In the genomic region with DNA sequence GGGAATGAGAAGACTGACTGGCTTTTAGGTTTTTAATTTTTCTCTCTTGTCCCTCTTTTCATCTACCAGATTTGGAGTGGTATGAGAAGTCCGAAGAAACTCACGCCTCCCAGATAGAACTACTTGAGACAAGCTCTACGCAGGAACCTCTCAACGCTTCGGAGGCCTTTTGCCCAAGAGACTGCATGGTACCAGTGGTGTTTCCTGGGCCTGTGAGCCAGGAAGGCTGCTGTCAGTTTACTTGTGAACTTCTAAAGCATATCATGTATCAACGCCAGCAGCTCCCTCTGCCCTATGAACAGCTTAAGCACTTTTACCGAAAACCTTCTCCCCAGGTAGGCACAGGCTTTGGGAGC, we compare ENCODE assay signal across 7 cellular contexts. TPM values are rescaled to one million over a fixed set of nuclear protein-coding genes. Genes with fewer than 3 reads are reported as not detected.
DNase-seq lines count a peak whose midpoint lies in the region; ATAC-seq, FAIRE-seq and TF ChIP-seq lines count a peak whose summit lies in the region.

No MANE protein-coding gene starts in this region.

- H3K36me3 ChIP-seq in bronchial epithelial cell (ENCODE audit: control insufficient read depth, insufficient read depth, low read length) (peaks cover 10% of the 10 kb centered on the region), lung (ENCODE audit: control insufficient read depth in 2 of 2, insufficient read depth in 2 of 2, low read length in 2 of 2) (peaks cover 12 to 14% of the 10 kb centered on the region in 2 donors), aorta (ENCODE audit: control insufficient read depth in 1 of 2, insufficient read depth in 2 of 2, low read length in 1 of 2) (peaks cover 0 to 4% of the 10 kb centered on the region in 2 donors)

- H3K27ac ChIP-seq in lung (ENCODE audit: low read depth in 1 of 2, low read length in 1 of 2) (peak overlapping the region; percentile 86 to 89), aorta (ENCODE audit: low read depth in 1 of 2, low read length in 2 of 2) (no peak overlapping the region)

- H3K27me3 ChIP-seq in bronchial epithelial cell (ENCODE audit: control insufficient read depth, insufficient read depth, low read length) = no peaks in the 10 kb centered on the region
- no peaks in the 10 kb centered on the region for H3K27me3 ChIP-seq in lung (ENCODE audit: control insufficient read depth, insufficient read depth)
- H3K27me3 ChIP-seq in aorta (ENCODE audit: control insufficient read depth in 1 of 2, insufficient read depth in 2 of 2, low read length in 1 of 2) = no peaks in the 10 kb centered on the region

- H3K9me3 ChIP-seq in lung (ENCODE audit: control insufficient read depth in 2 of 2, insufficient read depth in 1 of 2, low read length in 1 of 2) (no peaks in the 10 kb centered on the region), aorta (ENCODE audit: control insufficient read depth, low read length) (no peaks in the 10 kb centered on the region)

- intact Hi-C loops in aorta (cut with DNase I) = no loop called here

- peak overlapping the region; percentile 58 for H3K4me3 ChIP-seq in bronchial epithelial cell (ENCODE audit: low read depth, low read length)
- peak overlapping the region; percentile 75 for H3K4me3 ChIP-seq in lung
- H3K4me3 ChIP-seq in aorta (ENCODE audit: low read length in 2 of 2) = peak overlapping the region; percentile 38 to 72

- ATAC-seq in GM19043 (IDR thresholded peaks at IDR 0.05; ENCODE audit: low read depth, unreplicated experiment) (peak; percentile 16), lung (ENCODE audit: insufficient read depth, low FRiP score) (no peak), aorta (ENCODE audit: low FRiP score) (no peak)

- 16 to 23% methylated on average over 7 of the region's 7 CpGs for WGBS in lung, 2 donors
- WGBS in aorta, 2 donors = 11 to 13% methylated on average over 7 of the region's 7 CpGs

- in situ Hi-C loops in KBM-7 (cut with MboI; ENCODE audit: low pct_unique_long_range_greater_than_20kb, low sequenced_read_pairs) = no loop called here

- TF ChIP-seq CTCF in bronchial epithelial cell (IDR thresholded peaks at IDR 0.05; ENCODE audit: insufficient read depth, low read length, severe bottlenecking) (no peak), lung (IDR thresholded peaks at IDR 0.05; ENCODE audit: control extremely low read depth, extremely low read depth) (no peak)

- H3K4me1 ChIP-seq in lung (ENCODE audit: control insufficient read depth in 2 of 2, insufficient read depth in 2 of 2, low read length in 2 of 2) = peaks cover 4 to 11% of the 10 kb centered on the region in 2 donors
- H3K4me1 ChIP-seq in aorta (ENCODE audit: control insufficient read depth in 1 of 2, insufficient read depth in 2 of 2, low read length in 2 of 2) = peaks cover 0 to 4% of the 10 kb centered on the region in 2 donors

- FAIRE-seq in bronchial epithelial cell (lab: Jason Lieb, UNC) = no peak

- DNase-seq in NAMALWA (ENCODE audit: low spot score) (peak; percentile 40), bronchial epithelial cell (ENCODE audit: low read depth) (peak; percentile 12), lung (ENCODE audit: low spot score) (no peak), aorta (no peak), SIG-M5 treated with dmso at 0.1 percent for 504 hours (lab: John Stamatoyannopoulos, UW; ENCODE audit: unreplicated experiment) (no peak), KBM-7 (no peak)

RNA-seq across cellular contexts. Expression of gene MAD2L1BP, which starts 0.7 kb away (rescaled TPM):
- total RNA-seq in bronchial epithelial cell = 21.5 and 27.9 TPM in 2 replicates
- 10 to 100 TPM; 18.0 to 19.5 TPM for total RNA-seq in lung
- 10 to 100 TPM; 14.9 to 29.3 TPM for polyA plus RNA-seq in lung
- total RNA-seq in aorta = 10 to 100 TPM; 13.6 TPM
- polyA plus RNA-seq in aorta = 10 to 100 TPM; 19.2 to 24.3 TPM

RNA-seq across cellular contexts. Expression of gene GTPBP2, which starts 7.2 kb away (rescaled TPM):
- total RNA-seq in bronchial epithelial cell (176 and 273 TPM in 2 replicates), lung (10 to 100 TPM; 54.0 to 78.4 TPM), aorta (10 to 100 TPM; 60.3 to 62.6 TPM)
- polyA plus RNA-seq in lung (10 to 100 TPM; 49.9 to 67.5 TPM), aorta (10 to 100 TPM; 22.9 to 62.8 TPM)

RNA-seq across cellular contexts. Expression of gene RSPH9, which starts 8.5 kb away (rescaled TPM):
- total RNA-seq in bronchial epithelial cell = under 0.01 and 0.13 TPM in 2 replicates
- total RNA-seq in lung = 1 to 10 TPM; 5.4 to 6.4 TPM
- 1 to 10 TPM; 1.7 to 3.8 TPM for polyA plus RNA-seq in lung
- under 1 TPM; 0.23 to 0.75 TPM for total RNA-seq in aorta
- under 1 TPM; 0.13 to 0.54 TPM for polyA plus RNA-seq in aorta

RNA-seq across cellular contexts. Expression of gene MRPS18A, which starts 51.3 kb away (rescaled TPM):
- 79.5 and 94.3 TPM in 2 replicates for total RNA-seq in bronchial epithelial cell
- 10 to 100 TPM; 36.4 to 37.8 TPM for total RNA-seq in lung
- 10 to 100 TPM; 39.2 to 48.4 TPM for polyA plus RNA-seq in lung
- total RNA-seq in aorta = 10 to 100 TPM; 26.1 to 26.5 TPM
- polyA plus RNA-seq in aorta = 10 to 100 TPM; 41.8 to 50.2 TPM

Comparison
In these comparisons a context has a peak if more than half of its experiments do, and no peak if none do; other contexts are left out.
1. DNase-seq: peak in NAMALWA (single experiment) and bronchial epithelial cell (single experiment); none in lung (single experiment), aorta (0 of 2), SIG-M5 treated with dmso at 0.1 percent for 504 hours (single experiment) and KBM-7 (single experiment).
2. H3K27ac ChIP-seq: peak in lung (2 of 2); none in aorta (0 of 2).
3. Peak in every context shown above with its lines, with median percentiles within 50 percentile points of each other: H3K4me3 ChIP-seq.